Comparison of ENCODE assay signal across 11 cellular contexts in the genomic region with DNA sequence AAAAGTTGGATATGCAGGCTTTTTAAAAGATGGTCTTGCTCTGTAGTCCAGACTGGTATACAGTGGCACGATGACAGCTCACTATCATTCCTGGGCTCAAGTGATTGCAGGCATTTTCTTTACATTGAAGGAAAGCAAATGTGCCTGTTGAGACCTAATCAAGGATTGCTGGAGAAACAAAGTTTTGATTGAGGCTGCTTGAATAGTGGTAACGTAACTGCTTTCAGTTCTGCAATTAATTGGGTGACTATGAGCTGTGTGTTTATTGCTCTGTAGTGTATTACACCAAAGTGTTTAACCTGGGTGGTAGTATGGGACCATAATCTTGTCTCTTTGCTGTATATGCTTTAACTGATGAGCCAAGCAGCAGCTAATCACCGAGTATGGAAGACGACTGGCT. TPM values are rescaled to one million over a fixed set of nuclear protein-coding genes. Genes with fewer than 3 reads are reported as not detected.
DNase-seq lines count a peak whose midpoint lies in the region; ATAC-seq, FAIRE-seq and TF ChIP-seq lines count a peak whose summit lies in the region.
"Had no signal": no experiment of that assay in that cellular context is flagged by ENCODE, and none has a peak within 500 bp of the region (broad histone marks: within the 10 kb centered on the region; RNA-seq: fewer than 3 reads in every experiment).

No MANE protein-coding gene starts in this region.

- no peak overlapping the region for H3K27ac ChIP-seq in CD4-positive, alpha-beta memory T cell (ENCODE audit: low read depth, low read length)
- H3K27ac ChIP-seq in small intestine (ENCODE audit: low read depth in 1 of 2, low read length in 1 of 2) = no peak overlapping the region

- CTCF ChIA-PET in CD4-positive, alpha-beta memory T cell (lab: Charles Lee; ENCODE audit: partially characterized antibody) = interaction anchor here (1.2 to 5.9 kb wide), 5 partner anchors 19 to 70 kb away, joined by 3 to 86 read pairs (median 5); a partner anchor contains a TSS

- H3K36me3 ChIP-seq in CD4-positive, alpha-beta memory T cell (ENCODE audit: insufficient read depth, low read length) = peaks cover 11% of the 10 kb centered on the region
- peaks cover 0 to 3% of the 10 kb centered on the region in 2 donors for H3K36me3 ChIP-seq in small intestine (ENCODE audit: control insufficient read depth in 2 of 2, insufficient read depth in 2 of 2, low read length in 2 of 2)

- no peak for ATAC-seq in HG02623 (IDR thresholded peaks at IDR 0.05; ENCODE audit: unreplicated experiment)

- H3K9me3 Mint-ChIP-seq in CD4-positive, alpha-beta memory T cell = peaks cover 0 to 9% (median 0%) of the 10 kb centered on the region in 8 donors
- peaks cover 0 to 2% (median 1%) of the 10 kb centered on the region in 3 donors for H3K9me3 Mint-ChIP-seq in IgD-negative memory B cell
- peaks cover 11 to 18% (median 14%) of the 10 kb centered on the region in 5 experiments for H3K9me3 Mint-ChIP-seq in brain
- peaks cover 11% of the 10 kb centered on the region for H3K9me3 Mint-ChIP-seq in nephron progenitor cell

- no peak for FAIRE-seq in small intestine (lab: Jason Lieb, UNC)
- FAIRE-seq: G401.6 had no signal

- POLR2A ChIA-PET in CD4-positive, alpha-beta memory T cell (lab: Charles Lee; ENCODE audit: partially characterized antibody) = interaction anchor here (0.7 to 4.5 kb wide), 7 partner anchors 20 to 166 kb away, joined by 3 to 129 read pairs (median 4); a partner anchor contains a TSS

- H3K27me3 Mint-ChIP-seq in CD4-positive, alpha-beta memory T cell = peaks cover 0 to 8% of the 10 kb centered on the region in 2 donors
- H3K27me3 Mint-ChIP-seq in IgD-negative memory B cell = peaks cover 2% of the 10 kb centered on the region
- peaks cover 20% of the 10 kb centered on the region for H3K27me3 Mint-ChIP-seq in brain
- peaks cover 3% of the 10 kb centered on the region for H3K27me3 Mint-ChIP-seq in nephron progenitor cell (ENCODE audit: low read depth, poor library complexity)

- peaks cover 36 to 62% (median 50%) of the 10 kb centered on the region in 4 donors for H3K4me1 Mint-ChIP-seq in CD4-positive, alpha-beta memory T cell
- H3K4me1 Mint-ChIP-seq in IgD-negative memory B cell (peaks cover 36 to 43% (median 39%) of the 10 kb centered on the region in 3 donors), brain (peaks cover 78% of the 10 kb centered on the region), nephron progenitor cell (peaks cover 54% of the 10 kb centered on the region)

- no peak for DNase-seq in CD4-positive, alpha-beta memory T cell
- DNase-seq in nephron progenitor cell = no peak
- DNase-seq in stimulated activated naive CD4-positive, alpha-beta T cell (lab: John Stamatoyannopoulos, UW) = no peak
- no peak for DNase-seq in small intestine
- no peak for DNase-seq in OCI-M2 (lab: John Stamatoyannopoulos, UW; ENCODE audit: unreplicated experiment)
- DNase-seq: NCI-H1417 had no signal

- H3K36me3 Mint-ChIP-seq in CD4-positive, alpha-beta memory T cell = peaks cover 20 to 39% of the 10 kb centered on the region in 2 donors
- no peaks in the 10 kb centered on the region for H3K36me3 Mint-ChIP-seq in IgD-negative memory B cell
- peaks cover 44% of the 10 kb centered on the region for H3K36me3 Mint-ChIP-seq in brain
- H3K36me3 Mint-ChIP-seq in nephron progenitor cell (ENCODE audit: low read depth) = peaks cover 37% of the 10 kb centered on the region

- H3K27ac Mint-ChIP-seq in CD4-positive, alpha-beta memory T cell = peak overlapping the region in 5 of 7 donors; percentile 19 to 100 (median 60)
- H3K27ac Mint-ChIP-seq in IgD-negative memory B cell (peak overlapping the region; percentile 47 to 100 (median 80)), brain (peak overlapping the region in 3 of 5 experiments; percentile 9 to 74 (median 62)), nephron progenitor cell (peak overlapping the region; percentile 32)

- H3K9me3 ChIP-seq in CD4-positive, alpha-beta memory T cell (ENCODE audit: control insufficient read depth in 1 of 2, low read length in 2 of 2) = no peaks in the 10 kb centered on the region
- H3K9me3 ChIP-seq in small intestine (ENCODE audit: control insufficient read depth, low read depth) = no peaks in the 10 kb centered on the region

- no peaks in the 10 kb centered on the region for H3K27me3 ChIP-seq in CD4-positive, alpha-beta memory T cell (ENCODE audit: insufficient read depth, low read length)
- H3K27me3 ChIP-seq in small intestine (ENCODE audit: control insufficient read depth in 2 of 2, insufficient read depth in 2 of 2, low read length in 2 of 2) = no peaks in the 10 kb centered on the region

- H3K4me1 ChIP-seq in CD4-positive, alpha-beta memory T cell (ENCODE audit: insufficient read depth, low read length) = peaks cover 30% of the 10 kb centered on the region
- H3K4me1 ChIP-seq in small intestine (ENCODE audit: control insufficient read depth in 2 of 2, insufficient read depth in 1 of 2, low read depth in 1 of 2, low read length in 1 of 2) = peaks cover 4 to 7% of the 10 kb centered on the region in 2 donors

- intact Hi-C loops in CD4-positive, alpha-beta memory T cell (cut with micrococcal nuclease) = loop anchor here (5.0 kb wide), 2 partner anchors 69 to 154 kb away; no protein-coding TSS in a partner anchor

- peak overlapping the region; percentile 3 to 86 (median 37) for H3K4me3 Mint-ChIP-seq in CD4-positive, alpha-beta memory T cell
- H3K4me3 Mint-ChIP-seq in IgD-negative memory B cell (peak overlapping the region; percentile 26 to 80 (median 52)), brain (peak overlapping the region; percentile 60 to 88 (median 70)), nephron progenitor cell (peak overlapping the region; percentile 97)

- no peak overlapping the region for H3K4me3 ChIP-seq in CD4-positive, alpha-beta memory T cell (ENCODE audit: low read length in 2 of 2)
- peak overlapping the region in 1 of 2 donors; percentile 21 for H3K4me3 ChIP-seq in small intestine (ENCODE audit: low read depth in 1 of 2, low read length in 2 of 2)
- H3K4me3 ChIP-seq: lung had no signal

- TF ChIP-seq CTCF in brain (conservative IDR thresholded peaks at IDR 0.05) (no peak), nephron progenitor cell (IDR thresholded peaks at IDR 0.05) (no peak)

- 15 to 53% (median 28%) methylated on average over 4 of the region's 4 CpGs for WGBS in small intestine, 3 donors

RNA-seq across cellular contexts. Expression of a gene that starts 2.3 kb away (rescaled TPM):
- total RNA-seq in CD4-positive, alpha-beta memory T cell = 100 to 1,000 TPM; 523 to 560 TPM
- 1,000 to 10,000 TPM; 1,629 to 1,970 TPM for polyA plus RNA-seq in CD4-positive, alpha-beta memory T cell
- polyA plus RNA-seq in IgD-negative memory B cell = 2,178 TPM
- 3,999 TPM for polyA plus RNA-seq in brain (ENCODE audit: insufficient read depth, low read depth, low replicate concordance)
- 1,000 to 10,000 TPM; 1,011 to 2,335 (median 1,827) TPM for polyA plus RNA-seq in small intestine

RNA-seq across cellular contexts. Expression of a gene that starts 29.9 kb away (rescaled TPM):
- total RNA-seq in CD4-positive, alpha-beta memory T cell = 1 to 10 TPM; 8.4 to 8.6 TPM
- 10 to 100 TPM; 11.3 to 18.1 TPM for polyA plus RNA-seq in CD4-positive, alpha-beta memory T cell
- 17.3 TPM for polyA plus RNA-seq in IgD-negative memory B cell
- 172 TPM for polyA plus RNA-seq in brain (ENCODE audit: insufficient read depth, low read depth, low replicate concordance)
- 100 to 1,000 TPM; 115 to 185 (median 163) TPM for polyA plus RNA-seq in small intestine

RNA-seq across cellular contexts. Expression of a gene that starts 32.2 kb away (rescaled TPM):
- total RNA-seq in CD4-positive, alpha-beta memory T cell = 100 to 1,000 TPM in 1 of 2 experiments, 10 to 100 TPM in 1; 95.0 to 101 TPM
- polyA plus RNA-seq in CD4-positive, alpha-beta memory T cell = 100 to 1,000 TPM; 118 to 127 TPM
- polyA plus RNA-seq in IgD-negative memory B cell (73.6 TPM), brain (ENCODE audit: insufficient read depth, low read depth, low replicate concordance) (7.8 TPM), small intestine (1 to 10 TPM in 2 of 3 donors, under 1 TPM in 1; 0.45 to 9.3 (median 3.8) TPM)

Comparison
In these comparisons a context has a peak if more than half of its experiments do, and no peak if none do; other contexts are left out.
1. H3K4me3 Mint-ChIP-seq: peak in every context shown above with its lines; median percentile 97 in nephron progenitor cell; 70 in brain; 52 in IgD-negative memory B cell; 37 in CD4-positive, alpha-beta memory T cell.